In the genomic region with DNA sequence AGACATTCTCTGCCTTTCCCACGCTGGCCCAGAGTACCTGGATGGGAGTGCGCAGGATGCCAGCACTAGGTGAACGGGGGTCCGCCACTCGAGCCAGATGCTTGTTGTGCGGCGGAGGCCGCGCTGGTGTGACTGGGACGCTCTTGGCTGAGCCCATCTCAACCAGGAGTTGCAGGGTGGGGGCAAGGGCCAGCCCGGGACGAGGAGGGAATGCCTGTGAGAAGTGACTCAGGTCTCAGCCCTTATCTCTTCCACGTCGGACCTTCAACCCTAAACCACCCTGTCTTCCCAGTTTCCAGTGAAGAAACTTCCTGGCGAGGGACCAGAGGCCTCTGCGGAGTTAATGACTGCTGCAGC, we compare ENCODE assay signal across 8 cellular contexts. TPM values are rescaled to one million over a fixed set of nuclear protein-coding genes. Genes with fewer than 3 reads are reported as not detected.
A peak's percentile ranks its signal among the peaks of the same experiment; 100 is the strongest.
DNase-seq lines count a peak whose midpoint lies in the region; ATAC-seq, FAIRE-seq and TF ChIP-seq lines count a peak whose summit lies in the region.

No MANE protein-coding gene starts in this region.

- H4K91ac ChIP-seq in IMR-90 (ENCODE audit: insufficient read depth, low read depth, low read length), result peak overlapping the region; percentile 57; the same call in 1 of the 2 replicates

- no peaks in the 10 kb centered on the region for H3K9me1 ChIP-seq in IMR-90 (ENCODE audit: insufficient read depth, low read length)

- peak overlapping the region; percentile 65 for H2AFZ ChIP-seq in IMR-90 (replicated peaks; ENCODE audit: low read length, poor library complexity)
- peak overlapping the region; percentile 81 for H2AFZ ChIP-seq in mammary epithelial cell (ENCODE audit: low read depth, low read length)

- H4K5ac ChIP-seq in IMR-90 (ENCODE audit: low read depth, low read length), result no peak overlapping the region

- H2BK120ac ChIP-seq in IMR-90 (ENCODE audit: low read depth, low read length), result no peak overlapping the region

- peak overlapping the region; percentile 26 for H2AK5ac ChIP-seq in IMR-90 (ENCODE audit: low read depth, low read length)

- peak overlapping the region; percentile 78 for H2AK9ac ChIP-seq in IMR-90 (replicated peaks; ENCODE audit: low read depth, low read length, poor library complexity)

- dilution Hi-C loops in IMR-90 (cut with HindIII; ENCODE audit: low sequenced_read_pairs, unreplicated experiment) (no loop called here), mammary epithelial cell (cut with HindIII; ENCODE audit: low sequenced_read_pairs) (loop anchor here (10.0 kb wide), 1 partner anchor 56 kb away; no protein-coding TSS in a partner anchor)

- H2BK20ac ChIP-seq in IMR-90 (ENCODE audit: low read depth, low read length), result no peak overlapping the region

- FAIRE-seq in HTR-8/SVneo (lab: Jason Lieb, UNC), result no peak

- CTCF ChIA-PET in AG04450 (lab: Charles Lee), result interaction anchor here (1.3 to 5.1 kb wide), 4 partner anchors 16 to 97 kb away, joined by 4 to 26 read pairs (median 11); partner anchors contain the start of gene SPSB2
- CTCF ChIA-PET in IMR-90 (lab: Yijun Ruan, JAX), result interaction anchor here (0.6 to 3.3 kb wide), 4 partner anchors 15 to 1163 kb away, joined by 3 to 11 read pairs (median 6); partner anchors contain the start of gene SPSB2
- CTCF ChIA-PET in mammary epithelial cell (lab: Charles Lee; ENCODE audit: low non-redundant PET), result interaction anchor here (0.6 kb wide), 2 partner anchors 26 to 117 kb away, joined by 3 to 5 read pairs; no protein-coding TSS in a partner anchor

- BruUV-seq in IMR-90 (replicated peaks; lab: Mats Ljungman, UMichigan), result no TSS peak
- TSS peak; percentile 76 for BruUV-seq in mammary epithelial cell (replicated peaks; lab: Mats Ljungman, UMichigan)

- in situ Hi-C loops in IMR-90 (cut with MboI; ENCODE audit: low sequenced_read_pairs), result no loop called here
- in situ Hi-C loops in mammary epithelial cell (cut with MboI; ENCODE audit: low sequenced_read_pairs in 2 of 2), result no loop called here

- peak overlapping the region; percentile 58; the same call in 1 of the 2 replicates for H3K56ac ChIP-seq in IMR-90 (ENCODE audit: extremely low read depth, insufficient read depth, low read length)

- H3K36me3 ChIP-seq in IMR-90 (ENCODE audit: control insufficient read depth, insufficient read depth, low read length) (peaks cover 33% of the 10 kb centered on the region), mammary epithelial cell (ENCODE audit: insufficient read depth, low read length) (peaks cover 7% of the 10 kb centered on the region), mesodermal cell (ENCODE audit: control insufficient read depth, insufficient read depth, low read length) (peaks cover 58% of the 10 kb centered on the region)

- H3K79me2 ChIP-seq in mammary epithelial cell (ENCODE audit: insufficient read depth, low read length), result peaks cover 49% of the 10 kb centered on the region

- H3K4me2 ChIP-seq in IMR-90 (ENCODE audit: low read depth, low read length) (peak overlapping the region; percentile 10), mammary epithelial cell (ENCODE audit: insufficient read depth, low read depth, low read length) (peak overlapping the region; percentile 98)

- WGBS in IMR-90 (ENCODE audit: extremely low coverage in 2 of 2, insufficient read length in 1 of 2), 2 experiments, result 0% methylated on average over 2 of the region's 16 CpGs; no CpG with 5 or more reads in 1 of the 2 experiments
- 22% methylated on average over 13 of the region's 16 CpGs for WGBS in mammary epithelial cell (ENCODE audit: low coverage, missing lambda C conversion rate)
- WGBS in mesodermal cell (ENCODE audit: insufficient coverage in 2 of 2), 2 experiments, result 12 to 14% methylated on average over 13 to 14 of the region's 16 CpGs

- POLR2A ChIA-PET in AG04450 (lab: Yijun Ruan, JAX), result interaction anchor here (1.3 to 3.4 kb wide), 12 partner anchors 8 to 317 kb away, joined by 3 to 57 read pairs (median 10); partner anchors contain the start of genes C12orf57, GAPDH, GNB3 and MLF2
- POLR2A ChIA-PET in IMR-90 (lab: Charles Lee; ENCODE audit: unreplicated experiment), result interaction anchor here (1.1 kb wide), 1 partner anchor 21 kb away, joined by 5 read pairs; no protein-coding TSS in a partner anchor

- no peaks in the 10 kb centered on the region for H3K27me3 ChIP-seq in AG04450 (ENCODE audit: control insufficient read depth, insufficient read depth, low read length)
- no peaks in the 10 kb centered on the region for H3K27me3 ChIP-seq in IMR-90 (ENCODE audit: control insufficient read depth, insufficient read depth, low read length)
- no peaks in the 10 kb centered on the region for H3K27me3 ChIP-seq in mammary epithelial cell (ENCODE audit: insufficient read depth, low read length)

- TF ChIP-seq CTCF in AG04450 (IDR thresholded peaks at IDR 0.05; ENCODE audit: low read depth, low read length) (no peak), IMR-90 (conservative IDR thresholded peaks at IDR 0.05; ENCODE audit: low read depth, low read length) (no peak), mammary epithelial cell (conservative IDR thresholded peaks at IDR 0.05 in 1 of 2, IDR thresholded peaks at IDR 0.05 in 1 of 2; ENCODE audit: extremely low read depth in 1 of 2, insufficient read depth in 1 of 2, low read depth in 1 of 2, low read length in 2 of 2) (no peak)

- H3K14ac ChIP-seq in IMR-90 (replicated peaks; ENCODE audit: low read depth, low read length), result no peak overlapping the region

- peak overlapping the region; percentile 28 for H3K4ac ChIP-seq in IMR-90 (ENCODE audit: low read depth, low read length)

- no peak overlapping the region for H3K18ac ChIP-seq in IMR-90 (ENCODE audit: low read depth, low read length)

- H3K23ac ChIP-seq in IMR-90 (ENCODE audit: low read depth, low read length), result no peak overlapping the region

- no peak for ATAC-seq in IMR-90 (ENCODE audit: low read depth)
- no peak for ATAC-seq in GM18867 (IDR thresholded peaks at IDR 0.05; ENCODE audit: unreplicated experiment)

- no peak for TF ChIP-seq POLR2A in IMR-90 (IDR thresholded peaks at IDR 0.05; ENCODE audit: low read depth, low read length)

- H3K27ac ChIP-seq in AG04450 (ENCODE audit: low read depth, low read length) (peak overlapping the region; percentile 75), IMR-90 (ENCODE audit: insufficient read depth, low read length) (peak overlapping the region; percentile 11; the same call in 1 of the 2 replicates), mammary epithelial cell (ENCODE audit: insufficient read depth, low read depth, low read length) (peak overlapping the region; percentile 45), mesodermal cell (ENCODE audit: low read depth, low read length, severe bottlenecking) (peak overlapping the region; percentile 86)

- H3K9me3 ChIP-seq in AG04450 (ENCODE audit: control insufficient read depth, insufficient read depth, low read length) (no peaks in the 10 kb centered on the region; the same call in 1 of the 2 replicates), IMR-90 (ENCODE audit: control insufficient read depth, insufficient read depth, low read length) (no peaks in the 10 kb centered on the region), mammary epithelial cell (replicated peaks; ENCODE audit: insufficient read depth, low read length) (no peaks in the 10 kb centered on the region), mesodermal cell (ENCODE audit: control insufficient read depth, low read length) (no peaks in the 10 kb centered on the region)

- no peak for DNase-seq in AG04450 (ENCODE audit: low read depth, low spot score)
- DNase-seq in IMR-90, result no peak
- DNase-seq in mammary epithelial cell, result no peak
- DNase-seq in NCI-H1694 (lab: John Stamatoyannopoulos, UW), result no peak
- DNase-seq in pons (ENCODE audit: low spot score), result no peak
- DNase-seq in HTR-8/SVneo (ENCODE audit: insufficient read length, low spot score), result no peak

- H4K20me1 ChIP-seq in IMR-90 (ENCODE audit: insufficient read depth, low read length), result peaks cover 15% of the 10 kb centered on the region
- no peaks in the 10 kb centered on the region for H4K20me1 ChIP-seq in mammary epithelial cell (ENCODE audit: insufficient read depth, low read length)

- no peak overlapping the region for H2BK15ac ChIP-seq in IMR-90 (ENCODE audit: low read depth, low read length)

- H3K4me1 ChIP-seq in IMR-90 (ENCODE audit: control insufficient read depth, insufficient read depth, low read length), result peaks cover 5% of the 10 kb centered on the region
- peaks cover 20% of the 10 kb centered on the region for H3K4me1 ChIP-seq in mammary epithelial cell (ENCODE audit: insufficient read depth, low read length)
- peaks cover 21% of the 10 kb centered on the region for H3K4me1 ChIP-seq in mesodermal cell (ENCODE audit: control insufficient read depth, insufficient read depth, low read length, poor library complexity, severe bottlenecking)

- peak overlapping the region; percentile 36 for H2BK5ac ChIP-seq in IMR-90 (ENCODE audit: low read depth, low read length, poor library complexity, severe bottlenecking)

- H3K79me1 ChIP-seq in IMR-90 (ENCODE audit: low read depth in 1 of 2, low read length in 2 of 2), result peaks cover 24 to 50% of the 10 kb centered on the region in 2 experiments

- TF ChIP-seq RAD21 in IMR-90 (IDR thresholded peaks at IDR 0.05; ENCODE audit: low read length), result no peak

- H3K4me3 ChIP-seq in AG04450 (ENCODE audit: low read depth, low read length), result peak overlapping the region; percentile 97
- H3K4me3 ChIP-seq in IMR-90 (ENCODE audit: insufficient read depth, low read depth, low read length), result peak overlapping the region; percentile 25; the same call in 1 of the 2 replicates
- H3K4me3 ChIP-seq in mammary epithelial cell (replicated peaks in 1 of 3; ENCODE audit: insufficient read depth in 1 of 3, low read depth in 2 of 3, low read length in 3 of 3), result peak overlapping the region; percentile 49 to 78 (median 52)
- peak overlapping the region; percentile 72 for H3K4me3 ChIP-seq in mesodermal cell (ENCODE audit: extremely low read depth, insufficient read depth, low read length, poor library complexity, severe bottlenecking)

- H3K9ac ChIP-seq in IMR-90 (ENCODE audit: low read depth, low read length), result peak overlapping the region; percentile 69; the same call in 1 of the 2 replicates
- H3K9ac ChIP-seq in mammary epithelial cell (ENCODE audit: insufficient read depth, low read length), result peak overlapping the region; percentile 74

- H4K8ac ChIP-seq in IMR-90 (ENCODE audit: low read depth in 2 of 2, low read length in 2 of 2), result peak overlapping the region; percentile 2 to 19; a peak in 1 of 4 replicates

- intact Hi-C loops in IMR-90 (cut with micrococcal nuclease), result no loop called here
- intact Hi-C loops in mammary epithelial cell (cut with micrococcal nuclease), result no loop called here

RNA-seq across cellular contexts. Expression of gene CDCA3, which starts 0.3 kb away (rescaled TPM):
- 11.6 and 12.5 TPM in 2 replicates for polyA plus RNA-seq in AG04450 (2011; rRNA removed)
- polyA minus RNA-seq in AG04450 (2011; rRNA and poly(A)+ RNA removed), result 8.0 and 8.7 TPM in 2 replicates
- total RNA-seq in IMR-90 (2012; rRNA removed), result 23.5 and 30.3 TPM in 2 replicates
- polyA plus RNA-seq in IMR-90 (2012; rRNA removed), result 61.0 and 67.5 TPM in 2 replicates
- 15.5 and 31.8 TPM in 2 replicates for polyA plus RNA-seq in IMR-90 (2012; cell fraction: cytosol; rRNA removed)
- 41.3 and 52.2 TPM in 2 replicates for polyA plus RNA-seq in IMR-90 (2012; cell fraction: nucleus; rRNA removed; ENCODE audit: low replicate concordance)
- 10 to 100 TPM in 1 of 2 donors, 1 to 10 TPM in 1; 1.8 to 33.2 TPM for total RNA-seq in mammary epithelial cell
- 60.2 TPM for polyA plus RNA-seq in mammary epithelial cell
- polyA minus RNA-seq in mammary epithelial cell, result 26.3 TPM
- 53.9 TPM for polyA plus RNA-seq in mesodermal cell (2013, experiment 1 of 2)
- polyA plus RNA-seq in mesodermal cell (2013, experiment 2 of 2), result 56.1 TPM

RNA-seq across cellular contexts. Expression of gene USP5, which starts 1.2 kb away (rescaled TPM):
- polyA plus RNA-seq in AG04450 (2011; rRNA removed) (47.1 and 54.8 TPM in 2 replicates), IMR-90 (2012; rRNA removed) (67.7 and 69.7 TPM in 2 replicates), mammary epithelial cell (72.1 TPM)
- polyA minus RNA-seq in AG04450 (2011; rRNA and poly(A)+ RNA removed), result 96.2 and 123 TPM in 2 replicates
- total RNA-seq in IMR-90 (2012; rRNA removed) (119 and 125 TPM in 2 replicates), mammary epithelial cell (100 to 1,000 TPM in 1 of 2 donors, 10 to 100 TPM in 1; 79.4 to 128 TPM)
- polyA plus RNA-seq in IMR-90 (2012; cell fraction: cytosol; rRNA removed), result 55.4 and 73.2 TPM in 2 replicates
- 85.6 and 170 TPM in 2 replicates for polyA plus RNA-seq in IMR-90 (2012; cell fraction: nucleus; rRNA removed; ENCODE audit: low replicate concordance)
- 134 TPM for polyA minus RNA-seq in mammary epithelial cell
- polyA plus RNA-seq in mesodermal cell (2013, experiment 1 of 2), result 70.2 TPM
- 59.6 TPM for polyA plus RNA-seq in mesodermal cell (2013, experiment 2 of 2)

RNA-seq across cellular contexts. Expression of gene GNB3, which starts 10.0 kb away (rescaled TPM):
- 3.4 and 3.6 TPM in 2 replicates for polyA plus RNA-seq in AG04450 (2011; rRNA removed)
- polyA minus RNA-seq in AG04450 (2011; rRNA and poly(A)+ RNA removed), result 3.8 and 4.4 TPM in 2 replicates
- total RNA-seq in IMR-90 (2012; rRNA removed), result 0.56 and 0.72 TPM in 2 replicates
- 20.5 and 20.7 TPM in 2 replicates for polyA plus RNA-seq in IMR-90 (2012; rRNA removed)
- 6.0 and 6.9 TPM in 2 replicates for polyA plus RNA-seq in IMR-90 (2012; cell fraction: cytosol; rRNA removed)
- polyA plus RNA-seq in IMR-90 (2012; cell fraction: nucleus; rRNA removed; ENCODE audit: low replicate concordance), result 166 and 303 TPM in 2 replicates
- under 1 TPM in 1 of 2 donors, not detected in 1; 0.40 TPM for total RNA-seq in mammary epithelial cell
- polyA plus RNA-seq in mammary epithelial cell, result 0.10 TPM
- polyA minus RNA-seq in mammary epithelial cell, result not detected
- polyA plus RNA-seq in mesodermal cell (2013, experiment 1 of 2), result 11.8 TPM
- 10.8 TPM for polyA plus RNA-seq in mesodermal cell (2013, experiment 2 of 2)

RNA-seq across cellular contexts. Expression of gene TPI1, which starts 16.6 kb away (rescaled TPM):
- polyA plus RNA-seq in AG04450 (2011; rRNA removed), result 1,246 and 1,347 TPM in 2 replicates
- polyA minus RNA-seq in AG04450 (2011; rRNA and poly(A)+ RNA removed), result 1,095 and 1,324 TPM in 2 replicates
- total RNA-seq in IMR-90 (2012; rRNA removed), result 1,842 and 2,176 TPM in 2 replicates
- polyA plus RNA-seq in IMR-90 (2012; rRNA removed), result 1,995 and 2,214 TPM in 2 replicates
- 1,900 and 1,916 TPM in 2 replicates for polyA plus RNA-seq in IMR-90 (2012; cell fraction: cytosol; rRNA removed)
- 853 and 906 TPM in 2 replicates for polyA plus RNA-seq in IMR-90 (2012; cell fraction: nucleus; rRNA removed; ENCODE audit: low replicate concordance)
- 100 to 1,000 TPM; 407 to 974 TPM for total RNA-seq in mammary epithelial cell
- 2,366 TPM for polyA plus RNA-seq in mammary epithelial cell
- 2,241 TPM for polyA minus RNA-seq in mammary epithelial cell
- polyA plus RNA-seq in mesodermal cell (2013, experiment 1 of 2), result 697 TPM
- 590 TPM for polyA plus RNA-seq in mesodermal cell (2013, experiment 2 of 2)

RNA-seq across cellular contexts. Expression of gene SPSB2, which starts 22.3 kb away (rescaled TPM):
- 2.6 and 3.7 TPM in 2 replicates for polyA plus RNA-seq in AG04450 (2011; rRNA removed)
- polyA minus RNA-seq in AG04450 (2011; rRNA and poly(A)+ RNA removed), result 2.1 and 2.3 TPM in 2 replicates
- total RNA-seq in IMR-90 (2012; rRNA removed), result 1.1 and 1.3 TPM in 2 replicates
- 4.1 and 4.3 TPM in 2 replicates for polyA plus RNA-seq in IMR-90 (2012; rRNA removed)
- polyA plus RNA-seq in IMR-90 (2012; cell fraction: cytosol; rRNA removed), result 3.5 and 5.0 TPM in 2 replicates
- polyA plus RNA-seq in IMR-90 (2012; cell fraction: nucleus; rRNA removed; ENCODE audit: low replicate concordance), result 3.4 and 6.9 TPM in 2 replicates
- total RNA-seq in mammary epithelial cell, result 1 to 10 TPM; 7.8 to 9.8 TPM
- 2.9 TPM for polyA plus RNA-seq in mammary epithelial cell
- 2.5 TPM for polyA minus RNA-seq in mammary epithelial cell
- polyA plus RNA-seq in mesodermal cell (2013, experiment 1 of 2), result 7.3 TPM
- polyA plus RNA-seq in mesodermal cell (2013, experiment 2 of 2), result 5.5 TPM

Comparison
In these comparisons a context has a peak if more than half of its experiments do, and no peak if none do; other contexts are left out.
1. H3K27ac ChIP-seq: peak in every context shown above with its lines; median percentile 86 in mesodermal cell; 75 in AG04450; 45 in mammary epithelial cell; 11 in IMR-90.
2. H3K4me3 ChIP-seq: peak in every context shown above with its lines; median percentile 97 in AG04450; 72 in mesodermal cell; 52 in mammary epithelial cell; 25 in IMR-90.